In the genomic region with DNA sequence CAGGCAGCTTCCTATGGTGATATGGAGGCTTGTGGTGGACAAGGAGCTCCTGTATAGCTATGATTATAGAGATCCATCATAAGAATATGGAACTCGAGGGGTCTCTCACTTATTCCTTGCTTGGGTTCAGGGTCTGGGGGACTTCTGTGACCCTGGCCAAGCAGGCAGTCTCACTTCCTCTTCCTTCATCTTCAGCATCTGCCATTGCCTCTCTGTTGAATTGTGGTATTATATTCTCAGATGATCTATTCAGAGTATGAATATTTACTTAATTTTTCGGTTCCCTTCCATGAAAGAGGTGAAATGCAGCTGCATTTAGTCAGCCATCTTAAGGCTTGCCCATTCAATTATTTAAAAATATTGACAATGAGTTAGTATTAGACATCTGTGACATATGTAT, we compare ENCODE assay signal across 7 cellular contexts.
"Had no signal": no experiment of that assay in that cellular context is flagged by ENCODE, and none has a peak within 500 bp of the region (broad histone marks: within the 10 kb centered on the region; RNA-seq: fewer than 3 reads in every experiment).

No MANE protein-coding gene starts in this region.

- DNase-seq: H9, HCEC 1CT, IMR-90, Kasumi-1, KG1 had no signal

- ATAC-seq: GM23338, K562 had no signal

- H3K4me2 ChIP-seq: GM23338 had no signal

- H3K4me3 ChIP-seq: GM23338, K562 had no signal

- H2AFZ ChIP-seq: GM23338 had no signal
